10 cellular contexts compared by ENCODE assay signal in the genomic region with DNA sequence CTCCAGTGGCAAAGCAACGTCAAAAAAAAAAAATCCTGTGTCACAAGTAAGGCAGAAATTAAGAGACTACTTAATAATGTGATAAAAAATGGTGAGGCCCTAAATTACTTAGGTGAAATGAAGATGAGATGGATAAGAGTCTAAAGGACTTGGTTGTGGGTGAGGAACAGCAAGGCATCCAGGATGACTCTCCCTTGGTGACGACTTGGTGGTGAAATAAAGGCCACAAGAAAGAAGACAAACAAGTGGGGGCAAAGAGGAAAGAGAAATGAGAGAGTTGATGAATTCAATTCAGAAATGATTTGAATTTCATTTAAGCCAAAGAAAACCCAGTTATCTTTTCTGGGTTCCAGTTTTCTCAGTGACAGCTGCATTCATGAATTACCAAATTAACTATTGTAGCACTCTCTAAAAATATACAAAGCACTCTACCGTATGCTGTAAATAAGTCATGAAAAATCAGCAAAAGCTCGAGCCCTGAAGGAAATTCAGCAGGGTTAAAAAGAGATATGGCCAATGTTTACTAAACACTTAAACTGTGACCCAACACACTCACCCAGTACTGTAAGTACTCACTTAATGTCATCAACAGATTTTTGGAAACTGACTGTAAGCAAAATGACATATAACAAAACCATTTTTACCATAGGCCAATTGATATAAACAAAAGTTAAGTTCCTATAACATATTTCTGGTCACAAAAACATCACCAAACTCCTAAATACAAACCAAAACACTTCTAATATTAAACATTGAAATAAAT. TPM values are rescaled to one million over a fixed set of nuclear protein-coding genes. Genes with fewer than 3 reads are reported as not detected.
A peak's percentile ranks its signal among the peaks of the same experiment; 100 is the strongest.
DNase-seq lines count a peak whose midpoint lies in the region; ATAC-seq, FAIRE-seq and TF ChIP-seq lines count a peak whose summit lies in the region.
"Had no signal": no experiment of that assay in that cellular context is flagged by ENCODE, and none has a peak within 500 bp of the region (broad histone marks: within the 10 kb centered on the region; RNA-seq: fewer than 3 reads in every experiment).

No MANE protein-coding gene starts in this region.

- no peak for FAIRE-seq in keratinocyte (lab: Jason Lieb, UNC)
- FAIRE-seq: G401.6 had no signal

- peaks cover 54% of the 10 kb centered on the region for H3K36me3 Mint-ChIP-seq in activated CD8-positive, alpha-beta T cell treated with anti-CD3 and anti-CD28 coated beads, Interleukin-2, amount 10 ng/mL, durations not matched to agents 7 days and 5 days (ENCODE audit: low read depth)

- no peak for TF ChIP-seq CTCF in BE2C (IDR thresholded peaks at IDR 0.05; ENCODE audit: low read depth, low read length)
- TF ChIP-seq CTCF in HFF-Myc (IDR thresholded peaks at IDR 0.05; ENCODE audit: low read depth, low read length, missing control alignments) = no peak
- no peak for TF ChIP-seq CTCF in keratinocyte (optimal IDR thresholded peaks at IDR 0.05 in 1 of 3, IDR thresholded peaks at IDR 0.05 in 1 of 3, conservative IDR thresholded peaks at IDR 0.05 in 1 of 3; ENCODE audit: extremely low read depth in 1 of 3, insufficient read depth in 2 of 3, low read length in 3 of 3)

- peak overlapping the region; percentile 92 for H3K4me3 Mint-ChIP-seq in activated CD8-positive, alpha-beta T cell treated with anti-CD3 and anti-CD28 coated beads, Interleukin-2, amount 10 ng/mL, durations not matched to agents 7 days and 5 days

- POLR2A ChIA-PET in activated CD8-positive, alpha-beta T cell treated with anti-CD3 and anti-CD28 coated beads, Interleukin-2, amount 10 ng/mL, durations not matched to agents 7 days and 5 days (lab: Charles Lee) = interaction anchor here (0.6 to 1.7 kb wide), 3 partner anchors 11 to 1719 kb away, joined by 3 to 6 read pairs (median 4); no protein-coding TSS in a partner anchor

- H3K4me1 ChIP-seq in BE2C = no peaks in the 10 kb centered on the region
- peaks cover 24% of the 10 kb centered on the region for H3K4me1 ChIP-seq in keratinocyte (ENCODE audit: control insufficient read depth, extremely low read depth, insufficient read depth, low read length)

- peak overlapping the region; percentile 97 for H3K9ac ChIP-seq in keratinocyte (ENCODE audit: control insufficient read depth, extremely low read depth, insufficient read depth, low read length)

- CTCF ChIA-PET in activated CD8-positive, alpha-beta T cell treated with anti-CD3 and anti-CD28 coated beads, Interleukin-2, amount 10 ng/mL, durations not matched to agents 7 days and 5 days (lab: Charles Lee) = interaction anchor here (0.8 to 4.0 kb wide), 9 partner anchors 12 to 503 kb away, joined by 3 to 25 read pairs (median 4); partner anchors contain the start of gene GORASP2

- no peak overlapping the region for H2AFZ ChIP-seq in keratinocyte (ENCODE audit: control insufficient read depth, low read length)

- ATAC-seq in activated CD8-positive, alpha-beta T cell treated with anti-CD3 and anti-CD28 coated beads, Interleukin-2, amount 10 ng/mL, durations not matched to agents 7 days and 5 days = no peak
- ATAC-seq in HG03097 (IDR thresholded peaks at IDR 0.05; ENCODE audit: low FRiP score, unreplicated experiment) = no peak

- H3K36me3 ChIP-seq in BE2C (no peaks in the 10 kb centered on the region; the same call in 1 of the 2 replicates), keratinocyte (ENCODE audit: control insufficient read depth in 2 of 2, extremely low read depth in 1 of 2, insufficient read depth in 2 of 2, low read length in 2 of 2) (peaks cover 0 to 7% of the 10 kb centered on the region in 2 experiments)

- H3K4me3 ChIP-seq in BE2C (ENCODE audit: low read depth, low read length) (peak overlapping the region; percentile 64; the same call in 1 of the 2 replicates), HFF-Myc (replicated peaks; ENCODE audit: low read depth, low read length) (peak overlapping the region; percentile 67), keratinocyte (ENCODE audit: control insufficient read depth in 2 of 3, extremely low read depth in 1 of 3, insufficient read depth in 2 of 3, low read depth in 1 of 3, low read length in 3 of 3) (peak overlapping the region; percentile 82 to 97 (median 92))

- no peaks in the 10 kb centered on the region for H4K20me1 ChIP-seq in keratinocyte (ENCODE audit: control insufficient read depth, extremely low read depth, insufficient read depth, low read length)

- H3K9me3 ChIP-seq in BE2C = no peaks in the 10 kb centered on the region
- no peaks in the 10 kb centered on the region for H3K9me3 ChIP-seq in keratinocyte (ENCODE audit: control insufficient read depth, low read depth, low read length)

- no peaks in the 10 kb centered on the region for H3K27me3 ChIP-seq in BE2C
- H3K27me3 ChIP-seq in keratinocyte (ENCODE audit: control insufficient read depth, extremely low read depth, insufficient read depth, low read length) = no peaks in the 10 kb centered on the region
- H3K27me3 ChIP-seq: brain microvascular endothelial cell had no signal

- peak overlapping the region; percentile 94 for H3K27ac Mint-ChIP-seq in activated CD8-positive, alpha-beta T cell treated with anti-CD3 and anti-CD28 coated beads, Interleukin-2, amount 10 ng/mL, durations not matched to agents 7 days and 5 days

- dilution Hi-C loops in keratinocyte (cut with MboI; ENCODE audit: extremely low pct_ligation_motif_present, low sequenced_read_pairs) = no loop called here

- peaks cover 2% of the 10 kb centered on the region for H3K9me1 ChIP-seq in keratinocyte (ENCODE audit: control insufficient read depth, extremely low read depth, insufficient read depth, low read length)

- peak overlapping the region; percentile 100 for H3K4me2 ChIP-seq in keratinocyte (ENCODE audit: control insufficient read depth, extremely low read depth, insufficient read depth, low read depth, low read length)

- no peak for DNase-seq in BE2C
- no peak for DNase-seq in HFF-Myc (ENCODE audit: extremely low read depth, low read depth)
- DNase-seq in activated CD8-positive, alpha-beta T cell treated with anti-CD3 and anti-CD28 coated beads, Interleukin-2, amount 10 ng/mL, durations not matched to agents 7 days and 5 days = no peak
- DNase-seq in keratinocyte (ENCODE audit: low read depth, low spot score) = no peak
- DNase-seq in NCI-H187 treated with DMSO at 0.1 percent for 48 hours (lab: John Stamatoyannopoulos, UW) = no peak
- DNase-seq in mucosa of gallbladder (ENCODE audit: low spot score) = no peak
- no peak for DNase-seq in T-helper 9 cell

- H3K9me3 Mint-ChIP-seq in activated CD8-positive, alpha-beta T cell treated with anti-CD3 and anti-CD28 coated beads, Interleukin-2, amount 10 ng/mL, durations not matched to agents 7 days and 5 days (ENCODE audit: insufficient read depth) = peaks cover 3% of the 10 kb centered on the region

- no peaks in the 10 kb centered on the region for H3K27me3 Mint-ChIP-seq in activated CD8-positive, alpha-beta T cell treated with anti-CD3 and anti-CD28 coated beads, Interleukin-2, amount 10 ng/mL, durations not matched to agents 7 days and 5 days (ENCODE audit: low read depth)

- H3K79me2 ChIP-seq in keratinocyte (ENCODE audit: control insufficient read depth, insufficient read depth, low read length) = peaks cover 56% of the 10 kb centered on the region

- H3K27ac ChIP-seq in keratinocyte (ENCODE audit: control insufficient read depth, insufficient read depth, low read length) = peak overlapping the region; percentile 99

- peaks cover 31% of the 10 kb centered on the region for H3K4me1 Mint-ChIP-seq in activated CD8-positive, alpha-beta T cell treated with anti-CD3 and anti-CD28 coated beads, Interleukin-2, amount 10 ng/mL, durations not matched to agents 7 days and 5 days (ENCODE audit: low read depth)

RNA-seq across cellular contexts. Expression of gene METTL8, which starts 1.4 kb away (rescaled TPM):
- polyA plus RNA-seq in BE2C (2012; ENCODE audit: insufficient read depth, insufficient read length, low read depth) = 1.9 TPM
- total RNA-seq in activated CD8-positive, alpha-beta T cell treated with anti-CD3 and anti-CD28 coated beads, Interleukin-2, amount 10 ng/mL, durations not matched to agents 7 days and 5 days = 10 to 100 TPM; 20.9 to 22.4 TPM
- polyA plus RNA-seq in keratinocyte = 43.7 to 81.2 TPM (median 44.5 TPM) in 3 replicates
- polyA plus RNA-seq in keratinocyte (2011; ENCODE audit: low read depth) = 65.7 TPM
- polyA plus RNA-seq in keratinocyte (2011; cell fraction: cytosol; rRNA removed) = 38.5 and 81.6 TPM in 2 replicates
- 47.4 and 66.0 TPM in 2 replicates for polyA plus RNA-seq in keratinocyte (2011; cell fraction: nucleus; rRNA removed)
- 29.8 and 39.9 TPM in 2 replicates for polyA plus RNA-seq in keratinocyte (2012; ENCODE audit: low replicate concordance)
- polyA minus RNA-seq in keratinocyte = 17.9 to 54.3 TPM (median 30.3 TPM) in 3 replicates
- polyA minus RNA-seq in keratinocyte (2011; cell fraction: cytosol; rRNA and poly(A)+ RNA removed) = 27.4 TPM
- polyA minus RNA-seq in keratinocyte (2011; cell fraction: nucleus; rRNA and poly(A)+ RNA removed) = 29.4 and 67.4 TPM in 2 replicates
- total RNA-seq in mucosa of gallbladder = 11.0 TPM

RNA-seq across cellular contexts. Expression of gene DCAF17, which starts 1.6 kb away (rescaled TPM):
- polyA plus RNA-seq in BE2C (2012; ENCODE audit: insufficient read depth, insufficient read length, low read depth) = 7.0 TPM
- total RNA-seq in activated CD8-positive, alpha-beta T cell treated with anti-CD3 and anti-CD28 coated beads, Interleukin-2, amount 10 ng/mL, durations not matched to agents 7 days and 5 days = 10 to 100 TPM; 15.9 to 17.5 TPM
- 11.8 to 22.9 TPM (median 16.6 TPM) in 3 replicates for polyA plus RNA-seq in keratinocyte
- polyA plus RNA-seq in keratinocyte (2011; ENCODE audit: low read depth) = 2.2 TPM
- polyA plus RNA-seq in keratinocyte (2011; cell fraction: cytosol; rRNA removed) = 9.6 and 19.1 TPM in 2 replicates
- 19.5 and 25.4 TPM in 2 replicates for polyA plus RNA-seq in keratinocyte (2011; cell fraction: nucleus; rRNA removed)
- 8.5 and 11.8 TPM in 2 replicates for polyA plus RNA-seq in keratinocyte (2012; ENCODE audit: low replicate concordance)
- 12.5 to 38.5 TPM (median 21.1 TPM) in 3 replicates for polyA minus RNA-seq in keratinocyte
- polyA minus RNA-seq in keratinocyte (2011; cell fraction: cytosol; rRNA and poly(A)+ RNA removed) = 13.6 TPM
- 20.5 and 32.6 TPM in 2 replicates for polyA minus RNA-seq in keratinocyte (2011; cell fraction: nucleus; rRNA and poly(A)+ RNA removed)
- 12.9 TPM for total RNA-seq in mucosa of gallbladder
